ENCODE assay signal across 1 cellular context in the genomic region with DNA sequence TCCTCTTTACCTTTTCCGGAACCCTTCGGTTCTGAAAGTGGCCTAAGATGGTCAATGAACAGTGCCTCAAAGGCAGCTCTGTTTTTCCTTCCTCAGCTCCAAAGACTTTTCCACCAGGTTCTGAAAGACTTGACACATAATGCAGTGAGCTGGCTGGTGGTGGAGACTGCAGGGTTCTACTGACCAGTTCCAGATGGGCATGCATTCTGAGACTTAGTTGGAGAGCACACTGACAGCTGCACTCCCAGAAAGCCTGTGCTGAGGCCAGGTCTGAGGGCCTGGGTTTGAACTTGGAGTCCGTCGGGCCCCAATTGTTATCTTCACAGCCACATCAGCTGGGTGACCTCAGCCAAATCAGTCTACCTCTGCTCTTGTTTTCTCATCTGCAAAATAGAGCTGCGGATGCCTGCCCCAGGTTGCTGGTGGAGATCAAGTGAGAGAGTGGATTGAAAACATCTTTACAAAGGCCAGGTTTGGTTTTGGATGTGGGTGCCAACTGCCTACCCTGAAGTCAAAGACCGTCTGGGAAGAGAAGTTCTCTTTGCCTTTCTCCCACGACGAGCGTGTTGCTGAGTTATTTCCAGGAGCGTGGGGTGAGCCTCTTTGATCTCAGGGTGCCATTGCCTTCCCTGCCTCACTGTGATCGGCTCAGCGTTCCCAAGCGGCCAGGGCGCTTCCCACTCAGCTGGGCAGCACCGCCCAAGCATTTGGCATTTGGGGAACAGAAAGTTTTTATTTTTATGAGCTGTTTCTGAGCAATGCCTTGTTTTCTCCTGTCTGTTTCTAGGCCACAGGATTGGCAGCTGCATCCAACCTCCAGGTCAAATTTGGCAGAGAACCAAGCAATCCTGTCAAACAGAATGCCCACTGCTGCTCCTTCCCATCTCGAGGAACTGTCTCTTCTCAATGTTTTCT.
TF ChIP-seq lines count a peak whose summit lies in the region.

No MANE protein-coding gene starts in this region.

TF ChIP-seq in IMR-90, 13 proteins besides CTCF, POLR2A, EP300 and RAD21 (continued from another document):
- TF ChIP-seq, protein P1, sequence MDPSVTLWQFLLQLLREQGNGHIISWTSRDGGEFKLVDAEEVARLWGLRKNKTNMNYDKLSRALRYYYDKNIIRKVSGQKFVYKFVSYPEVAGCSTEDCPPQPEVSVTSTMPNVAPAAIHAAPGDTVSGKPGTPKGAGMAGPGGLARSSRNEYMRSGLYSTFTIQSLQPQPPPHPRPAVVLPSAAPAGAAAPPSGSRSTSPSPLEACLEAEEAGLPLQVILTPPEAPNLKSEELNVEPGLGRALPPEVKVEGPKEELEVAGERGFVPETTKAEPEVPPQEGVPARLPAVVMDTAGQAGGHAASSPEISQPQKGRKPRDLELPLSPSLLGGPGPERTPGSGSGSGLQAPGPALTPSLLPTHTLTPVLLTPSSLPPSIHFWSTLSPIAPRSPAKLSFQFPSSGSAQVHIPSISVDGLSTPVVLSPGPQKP (IDR thresholded peaks at IDR 0.05; ENCODE audit: borderline replicate concordance, low read depth, low read length), result no peak
- TF ChIP-seq FOS (IDR thresholded peaks at IDR 0.05; ENCODE audit: low read depth, low read length) (no peak), RFX5 (IDR thresholded peaks at IDR 0.05; ENCODE audit: low read depth, low read length) (no peak), RCOR1 (IDR thresholded peaks at IDR 0.05; ENCODE audit: insufficient replicate concordance, low read length) (no peak)
- TF ChIP-seq, protein P2, sequence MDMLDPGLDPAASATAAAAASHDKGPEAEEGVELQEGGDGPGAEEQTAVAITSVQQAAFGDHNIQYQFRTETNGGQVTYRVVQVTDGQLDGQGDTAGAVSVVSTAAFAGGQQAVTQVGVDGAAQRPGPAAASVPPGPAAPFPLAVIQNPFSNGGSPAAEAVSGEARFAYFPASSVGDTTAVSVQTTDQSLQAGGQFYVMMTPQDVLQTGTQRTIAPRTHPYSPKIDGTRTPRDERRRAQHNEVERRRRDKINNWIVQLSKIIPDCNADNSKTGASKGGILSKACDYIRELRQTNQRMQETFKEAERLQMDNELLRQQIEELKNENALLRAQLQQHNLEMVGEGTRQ (IDR thresholded peaks at IDR 0.05; ENCODE audit: low read depth, low read length), result no peak
